19 cellular contexts compared by ENCODE assay signal in the genomic region with DNA sequence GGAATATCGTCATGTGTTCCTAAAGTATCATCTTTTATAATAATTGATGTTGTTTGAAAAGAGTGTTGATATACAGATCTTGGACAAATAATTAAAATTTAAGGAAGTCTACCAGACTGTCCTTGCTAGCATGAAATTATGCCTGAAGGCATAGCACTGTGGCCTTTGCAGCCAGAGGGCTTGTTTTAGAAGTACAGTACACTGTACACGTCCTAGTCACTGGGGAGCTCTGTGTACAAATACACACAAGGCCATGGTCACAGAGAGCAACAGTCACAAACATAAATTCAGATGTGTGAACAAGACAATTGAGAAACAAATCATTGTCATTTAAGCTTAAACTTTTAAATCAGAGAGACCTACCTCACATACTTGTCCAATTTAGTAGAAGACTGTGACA.
"Had no signal": no experiment of that assay in that cellular context is flagged by ENCODE, and none has a peak within 500 bp of the region (broad histone marks: within the 10 kb centered on the region; RNA-seq: fewer than 3 reads in every experiment).

No MANE protein-coding gene starts in this region.

- H3K36me3 ChIP-seq: ovary, sigmoid colon, spleen, tibial artery had no signal

- DNase-seq: activated CD4-positive, alpha-beta memory T cell treated with anti-CD3 and anti-CD28 coated beads for 36 hours; activated gamma-delta T cell treated with Interleukin-2 at 50 U/mL for 16 hours; activated T-cell treated with anti-CD3 and anti-CD28 coated beads for 4 hours; amniotic stem cell; caudate nucleus; endodermal cell; foreskin keratinocyte; glutamatergic neuron; naive B cell; ovary; sigmoid colon; spleen; stimulated activated CD4-positive, alpha-beta T cell treated with anti-CD3 and anti-CD28 coated beads, Interleukin-4, amount 100 ng/mL, for 4 hours; tibial artery had no signal

- FAIRE-seq: colon, keratinocyte, TTC549 had no signal

- H3K4me1 ChIP-seq: spleen had no signal

- H3K4me3 ChIP-seq: ovary, sigmoid colon, spleen, tibial artery had no signal

- H3K27ac ChIP-seq: epithelial cell of prostate, foreskin keratinocyte, ovary, spleen, tibial artery had no signal

- H3K9me3 ChIP-seq: ovary, sigmoid colon, spleen, tibial artery had no signal

- ATAC-seq: foreskin keratinocyte; stimulated activated memory B cell treated with anti-CD40 and anti-IgM and Interleukin-4, amounts not matched to agents 10 μg/mL and 1 μg/mL and 100 μg/mL, for 72 hours had no signal

- H3K27me3 ChIP-seq: foreskin keratinocyte, ovary, sigmoid colon, spleen, tibial artery had no signal
